ENCODE assay signal across 27 cellular contexts in the genomic region with DNA sequence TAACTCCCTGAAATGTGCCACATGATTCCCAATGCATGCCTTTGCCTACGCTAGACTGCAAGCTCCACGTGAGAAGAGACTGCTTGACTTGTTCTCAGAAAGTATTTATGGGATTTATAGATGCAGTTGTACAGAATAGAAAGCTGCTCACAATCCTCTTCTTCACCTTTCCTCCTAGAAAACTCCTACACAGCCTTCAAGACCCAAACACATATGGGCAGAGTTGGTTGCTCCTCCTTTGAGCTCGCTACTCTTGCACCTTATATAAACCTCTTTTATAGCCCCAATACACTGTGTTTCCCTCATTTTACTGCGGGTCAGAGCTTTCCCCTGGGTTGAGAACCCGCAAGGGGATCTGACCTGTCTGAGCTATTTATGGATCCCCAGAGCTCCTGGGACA. TPM values are rescaled to one million over a fixed set of nuclear protein-coding genes. Genes with fewer than 3 reads are reported as not detected.
"Had no signal": no experiment of that assay in that cellular context is flagged by ENCODE, and none has a peak within 500 bp of the region (broad histone marks: within the 10 kb centered on the region; RNA-seq: fewer than 3 reads in every experiment).

No MANE protein-coding gene starts in this region.

- H3K9me3 Mint-ChIP-seq: activated B cell treated with CpG ODN at 0.5 μM for 24 hours; dendritic cell treated with granulocyte-macrophage colony-stimulating factor and Interleukin-4, amounts not matched to agents 40 ng/mL and 50 ng/mL, for 4 days; mesothelial cell of epicardium; natural killer cell; stimulated activated naive CD8-positive, alpha-beta T cell treated with anti-CD3 and anti-CD28 coated beads, Interleukin-15, amount 100 ng/mL, for 72 hours had no signal

- H3K4me3 ChIP-seq: left lung, ovary, psoas muscle, right atrium auricular region, tibial artery had no signal

- H3K36me3 Mint-ChIP-seq: brain, mesothelial cell of epicardium, natural killer cell had no signal

- H3K27ac Mint-ChIP-seq: activated B cell treated with CpG ODN at 0.5 μM for 24 hours; activated CD4-positive, alpha-beta T cell treated with anti-CD3 and anti-CD28 coated beads for 36 hours; dendritic cell treated with granulocyte-macrophage colony-stimulating factor and Interleukin-4, amounts not matched to agents 40 ng/mL and 50 ng/mL, for 4 days; stimulated activated naive CD8-positive, alpha-beta T cell treated with anti-CD3 and anti-CD28 coated beads, Interleukin-15, amount 100 ng/mL, for 72 hours; T-helper 17 cell had no signal

- DNase-seq: activated CD4-positive, alpha-beta T cell treated with anti-CD3 and anti-CD28 coated beads, Interleukin-2, amount 50 U/mL, for 4 hours; activated gamma-delta T cell; caudate nucleus; effector CD4-positive, alpha-beta T cell; foreskin melanocyte; mammary epithelial cell; natural killer cell; stimulated activated CD4-positive, alpha-beta T cell treated with anti-CD3 and anti-CD28 coated beads, Interleukin-12 subunit alpha, Interleukin-12 subunit beta, amount 100 ng/mL, for 4 hours; stimulated activated CD4-positive, alpha-beta T cell treated with anti-CD3 and anti-CD28 coated beads, Interleukin-1b, Interleukin-23, amount 100 ng/mL, for 48 hours; stimulated activated naive CD8-positive, alpha-beta T cell treated with anti-CD3 and anti-CD28 coated beads, Interleukin-15, amount 100 ng/mL, for 72 hours; T-helper 17 cell had no signal

- H3K27ac ChIP-seq: left lung, neutrophil, ovary, psoas muscle, right atrium auricular region, tibial artery had no signal

- H3K36me3 ChIP-seq: left lung, neutrophil, ovary, right atrium auricular region, tibial artery had no signal

- H3K27me3 Mint-ChIP-seq: activated CD4-positive, alpha-beta T cell treated with anti-CD3 and anti-CD28 coated beads for 36 hours; stimulated activated naive CD8-positive, alpha-beta T cell treated with anti-CD3 and anti-CD28 coated beads, Interleukin-15, amount 100 ng/mL, for 72 hours had no signal

- H3K4me3 Mint-ChIP-seq: activated B cell treated with CpG ODN at 0.5 μM for 24 hours; activated CD4-positive, alpha-beta T cell treated with anti-CD3 and anti-CD28 coated beads for 36 hours; brain; dendritic cell treated with granulocyte-macrophage colony-stimulating factor and Interleukin-4, amounts not matched to agents 40 ng/mL and 50 ng/mL, for 4 days; mesothelial cell of epicardium; natural killer cell; stimulated activated naive CD8-positive, alpha-beta T cell treated with anti-CD3 and anti-CD28 coated beads, Interleukin-15, amount 100 ng/mL, for 72 hours; T-helper 17 cell had no signal

- ATAC-seq: activated CD4-positive, alpha-beta T cell treated with anti-CD3 and anti-CD28 coated beads for 36 hours; esophagus mucosa; left lung; natural killer cell; psoas muscle; stimulated activated naive CD8-positive, alpha-beta T cell treated with anti-CD3 and anti-CD28 coated beads, Interleukin-15, amount 100 ng/mL, for 72 hours; T-helper 17 cell had no signal

- H3K27me3 ChIP-seq: ovary, right atrium auricular region had no signal

- H3K9me3 ChIP-seq: left lung, neutrophil, ovary, psoas muscle, right atrium auricular region, tibial artery had no signal

RNA-seq across cellular contexts. Expression of gene SSTR3, which starts 40.6 kb away (rescaled TPM):
- total RNA-seq: aorta, esophagus mucosa, kidney epithelial cell, mammary epithelial cell, psoas muscle, right atrium auricular region, skeletal muscle tissue, urinary bladder had no signal
- polyA plus RNA-seq: aorta, mammary epithelial cell, urinary bladder had no signal
